In the genomic region with DNA sequence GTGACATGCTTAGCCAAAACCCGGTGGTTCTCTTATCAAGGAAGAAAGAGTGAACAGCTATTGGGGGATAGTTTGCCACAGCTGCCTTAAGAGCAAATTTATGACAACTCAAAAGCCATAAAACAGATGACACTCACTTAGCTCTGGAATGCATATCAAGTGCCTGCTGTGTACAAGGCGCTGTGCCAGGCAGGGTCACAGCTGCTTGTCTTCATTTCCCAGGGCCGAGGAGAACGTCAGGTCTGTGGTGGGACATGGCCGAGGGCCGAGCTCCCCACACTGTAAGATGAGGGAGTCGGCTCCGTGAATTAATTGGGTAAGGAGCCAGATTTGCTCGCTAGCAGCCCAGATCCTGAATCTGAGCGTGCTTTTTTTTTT, we compare ENCODE assay signal across 13 cellular contexts. TPM values are rescaled to one million over a fixed set of nuclear protein-coding genes. Genes with fewer than 3 reads are reported as not detected.
A peak's percentile ranks its signal among the peaks of the same experiment; 100 is the strongest.
DNase-seq lines count a peak whose midpoint lies in the region; ATAC-seq and TF ChIP-seq lines count a peak whose summit lies in the region.
"Had no signal": no experiment of that assay in that cellular context is flagged by ENCODE, and none has a peak within 500 bp of the region (broad histone marks: within the 10 kb centered on the region; RNA-seq: fewer than 3 reads in every experiment).

No MANE protein-coding gene starts in this region.

- H3K4me3 Mint-ChIP-seq in nephron: peak overlapping the region in 1 of 3 experiments; percentile 56
- H3K4me3 Mint-ChIP-seq: neural crest cell had no signal

- H3K27me3 Mint-ChIP-seq in nephron (ENCODE audit: low read depth): no peaks in the 10 kb centered on the region

- H3K9me3 Mint-ChIP-seq in nephron: no peaks in the 10 kb centered on the region
- H3K9me3 Mint-ChIP-seq: neural crest cell had no signal

- H3K36me3 Mint-ChIP-seq in nephron (ENCODE audit: low read depth): peaks cover 2% of the 10 kb centered on the region

- no peak overlapping the region for H3K4me3 ChIP-seq in fibroblast of villous mesenchyme (ENCODE audit: low read depth, low read length)

- ATAC-seq in HG03342 (IDR thresholded peaks at IDR 0.05; ENCODE audit: unreplicated experiment): no peak

- peak overlapping the region; percentile 80 to 90 (median 86) for H3K27ac Mint-ChIP-seq in nephron

- DNase-seq in A172 (ENCODE audit: low spot score): peak; percentile 55
- peak; percentile 46 for DNase-seq in LoVo (ENCODE audit: low spot score)
- peak; percentile 84 for DNase-seq in fibroblast of villous mesenchyme (ENCODE audit: low read depth)
- DNase-seq in GDM1 (lab: John Stamatoyannopoulos, UW): no peak
- no peak for DNase-seq in NCI-H345 treated with DMSO at 0.1 percent for 48 hours (lab: John Stamatoyannopoulos, UW; ENCODE audit: unreplicated experiment)
- no peak for DNase-seq in NCI-H2196 treated with DMSO at 0.1 percent for 48 hours (lab: John Stamatoyannopoulos, UW; ENCODE audit: unreplicated experiment)
- DNase-seq: erythroblast, NCI-H1417 had no signal

- TF ChIP-seq CTCF in fibroblast of villous mesenchyme (IDR thresholded peaks at IDR 0.05; ENCODE audit: insufficient read depth, low read depth, low read length): no peak
- TF ChIP-seq CTCF in nephron (IDR thresholded peaks at IDR 0.05; ENCODE audit: unreplicated experiment in 3 of 3): no peak

- peaks cover 19% of the 10 kb centered on the region for H3K4me1 Mint-ChIP-seq in nephron
- H3K4me1 Mint-ChIP-seq: neural crest cell had no signal

RNA-seq across cellular contexts. Expression of a gene that starts 14.0 kb away (rescaled TPM):
- 7.8 and 9.2 TPM in 2 replicates for total RNA-seq in A172 (2014; rRNA removed; shearing (Covaris generic))
- total RNA-seq in fibroblast of villous mesenchyme: 26.3 and 30.0 TPM in 2 replicates

RNA-seq across cellular contexts. Expression of a gene that starts 57.8 kb away (rescaled TPM):
- not detected in 2 replicates for total RNA-seq in A172 (2014; rRNA removed; shearing (Covaris generic))
- total RNA-seq in fibroblast of villous mesenchyme: not detected in 2 replicates
- total RNA-seq: bronchial epithelial cell, HT1080, neural crest cell had no signal

Comparison
In these comparisons a context has a peak if more than half of its experiments do, and no peak if none do; other contexts are left out.
1. DNase-seq: peak in A172 (single experiment), LoVo (single experiment) and fibroblast of villous mesenchyme (single experiment); none in GDM1 (single experiment), NCI-H345 treated with DMSO at 0.1 percent for 48 hours (single experiment) and NCI-H2196 treated with DMSO at 0.1 percent for 48 hours (single experiment).